ENCODE assay signal across 21 cellular contexts in genomic region chr6:56755040-56755439, GRCh38.
DNase-seq lines count a peak whose midpoint lies in the region; ATAC-seq, FAIRE-seq and TF ChIP-seq lines count a peak whose summit lies in the region.
"Had no signal": no experiment of that assay in that cellular context is flagged by ENCODE, and none has a peak within 500 bp of the region (broad histone marks: within the 10 kb centered on the region; RNA-seq: fewer than 3 reads in every experiment).

No MANE protein-coding gene starts in this region.

- POLR2A ChIA-PET in WTC11 (lab: Charles Lee): no interaction called here

- FAIRE-seq in GM18507 (lab: Jason Lieb, UNC) (peak; percentile 41), H54 (lab: Jason Lieb, UNC) (peak; percentile 43)

- H3K9me3 Mint-ChIP-seq in WTC11 (no peaks in the 10 kb centered on the region), mesothelial cell of epicardium (no peaks in the 10 kb centered on the region)
- H3K9me3 Mint-ChIP-seq: CD14-positive monocyte had no signal

- DNase-seq in GM18507 (ENCODE audit: extremely low spot score, insufficient read length, low read depth) (no peak), H54 (ENCODE audit: insufficient read length, low spot score) (no peak), WTC11 (ENCODE audit: low spot score) (no peak), mesothelial cell of epicardium (ENCODE audit: low spot score in 2 of 2, unreplicated experiment in 2 of 2) (no peak), T1000 (lab: John Stamatoyannopoulos, UW) (no peak), CD1c-positive myeloid dendritic cell (ENCODE audit: extremely low spot score) (no peak), putamen (ENCODE audit: low spot score) (no peak)
- DNase-seq: ACHN, AML-193, COR-L47, DMS53, HCEC 1CT, NCI-H1417, NCI-H1930, NCI-H2171, NCI-H446 treated with DMSO at 0.1 percent for 48 hours, Peyer's patch, SHP77 had no signal

- no peak for TF ChIP-seq CTCF in WTC11 (IDR thresholded peaks at IDR 0.05)
- no peak for TF ChIP-seq CTCF in mesothelial cell of epicardium (IDR thresholded peaks at IDR 0.05; ENCODE audit: unreplicated experiment)

- no peaks in the 10 kb centered on the region for H3K27me3 Mint-ChIP-seq in WTC11 (ENCODE audit: low read depth)
- H3K27me3 Mint-ChIP-seq in mesothelial cell of epicardium (ENCODE audit: low read depth): no peaks in the 10 kb centered on the region

- TF ChIP-seq POLR2A in H54 (IDR thresholded peaks at IDR 0.05; ENCODE audit: low read depth, low read length): no peak

- CTCF ChIA-PET in WTC11 (lab: Charles Lee): interaction anchor here (1.0 to 3.9 kb wide), 2 partner anchors 46 to 96 kb away, joined by 3 to 13 read pairs; no protein-coding TSS in a partner anchor

- H3K36me3 Mint-ChIP-seq in WTC11 (no peaks in the 10 kb centered on the region), mesothelial cell of epicardium (no peaks in the 10 kb centered on the region)
- H3K36me3 Mint-ChIP-seq: CD14-positive monocyte had no signal

- ATAC-seq in WTC11 (no peak), HG03025 (IDR thresholded peaks at IDR 0.05; ENCODE audit: low FRiP score, unreplicated experiment) (no peak)
- ATAC-seq: SK-N-SH treated with all-trans-retinoic acid at 6 μM for 48 hours had no signal

- peaks cover 90% of the 10 kb centered on the region for H3K4me1 Mint-ChIP-seq in WTC11
- peaks cover 35% of the 10 kb centered on the region for H3K4me1 Mint-ChIP-seq in mesothelial cell of epicardium

- no peak overlapping the region for H3K4me3 Mint-ChIP-seq in WTC11
- no peak overlapping the region for H3K4me3 Mint-ChIP-seq in mesothelial cell of epicardium
- H3K4me3 Mint-ChIP-seq: CD14-positive monocyte had no signal

- H3K27ac Mint-ChIP-seq in WTC11 (peak overlapping the region; percentile 90; the same call in 1 of the 2 replicates), mesothelial cell of epicardium (peak overlapping the region; percentile 75)

TF ChIP-seq in WTC11, 78 proteins besides CTCF, POLR2A, EP300 and RAD21:
- no peak for TF ChIP-seq USF2 (CRISPR knock-in tag; IDR thresholded peaks at IDR 0.05)
- TF ChIP-seq ESRRA (CRISPR knock-in tag; IDR thresholded peaks at IDR 0.05; ENCODE audit: borderline replicate concordance): no peak
- TF ChIP-seq ZNF532 (CRISPR knock-in tag; IDR thresholded peaks at IDR 0.05; ENCODE audit: borderline replicate concordance): no peak
- no peak for TF ChIP-seq TP53 (CRISPR knock-in tag; IDR thresholded peaks at IDR 0.05)
- no peak for TF ChIP-seq MYBL2 (CRISPR knock-in tag; IDR thresholded peaks at IDR 0.05)
- no peak for TF ChIP-seq ZNF219 (CRISPR knock-in tag; IDR thresholded peaks at IDR 0.05; ENCODE audit: borderline replicate concordance)
- TF ChIP-seq EMX1 (CRISPR knock-in tag; IDR thresholded peaks at IDR 0.05): no peak
- no peak for TF ChIP-seq ZNF416 (CRISPR knock-in tag; IDR thresholded peaks at IDR 0.05)
- no peak for TF ChIP-seq AR (CRISPR knock-in tag; IDR thresholded peaks at IDR 0.05)
- no peak for TF ChIP-seq ATF2 (CRISPR knock-in tag; IDR thresholded peaks at IDR 0.05; ENCODE audit: borderline replicate concordance, low read depth)
- TF ChIP-seq CBFB (CRISPR knock-in tag; IDR thresholded peaks at IDR 0.05; ENCODE audit: low read depth): no peak
- TF ChIP-seq SMAD3 (CRISPR knock-in tag; IDR thresholded peaks at IDR 0.05; ENCODE audit: borderline replicate concordance): no peak
